ENCODE assay signal across 1 cellular context in the genomic region with DNA sequence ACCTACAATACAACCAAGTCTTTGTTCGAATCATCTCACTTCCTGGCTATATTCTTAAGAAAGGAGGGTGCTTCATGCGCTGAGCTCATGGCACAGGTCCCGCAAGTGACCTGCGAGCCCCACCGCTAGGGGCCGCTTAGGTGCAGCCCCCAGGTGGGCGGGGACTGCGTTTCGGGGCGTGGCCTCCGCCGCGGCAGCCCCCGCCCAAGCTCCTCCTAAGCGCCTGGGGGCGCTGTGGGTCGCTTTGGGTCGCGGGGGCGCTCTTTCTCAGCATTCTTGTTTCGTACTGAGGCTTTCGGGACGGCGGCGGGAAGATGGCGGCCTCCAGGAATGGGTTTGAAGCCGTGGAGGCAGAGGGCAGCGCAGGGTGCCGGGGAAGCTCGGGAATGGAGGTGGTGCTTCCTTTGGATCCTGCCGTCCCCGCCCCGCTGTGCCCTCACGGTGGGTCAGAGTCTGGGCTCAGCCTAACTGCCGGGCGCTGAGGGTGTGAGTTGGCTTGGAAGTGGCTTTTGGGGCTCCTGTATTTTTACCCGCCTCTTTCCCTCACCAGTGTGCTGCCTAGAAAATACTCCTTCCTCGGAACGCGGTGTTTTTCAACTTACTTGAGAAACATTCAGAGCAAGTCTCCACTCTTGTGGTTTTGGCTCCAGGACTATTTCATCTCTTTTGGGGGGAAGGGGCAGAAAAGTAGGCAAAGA.
TF ChIP-seq lines count a peak whose summit lies in the region.

A gene with protein sequence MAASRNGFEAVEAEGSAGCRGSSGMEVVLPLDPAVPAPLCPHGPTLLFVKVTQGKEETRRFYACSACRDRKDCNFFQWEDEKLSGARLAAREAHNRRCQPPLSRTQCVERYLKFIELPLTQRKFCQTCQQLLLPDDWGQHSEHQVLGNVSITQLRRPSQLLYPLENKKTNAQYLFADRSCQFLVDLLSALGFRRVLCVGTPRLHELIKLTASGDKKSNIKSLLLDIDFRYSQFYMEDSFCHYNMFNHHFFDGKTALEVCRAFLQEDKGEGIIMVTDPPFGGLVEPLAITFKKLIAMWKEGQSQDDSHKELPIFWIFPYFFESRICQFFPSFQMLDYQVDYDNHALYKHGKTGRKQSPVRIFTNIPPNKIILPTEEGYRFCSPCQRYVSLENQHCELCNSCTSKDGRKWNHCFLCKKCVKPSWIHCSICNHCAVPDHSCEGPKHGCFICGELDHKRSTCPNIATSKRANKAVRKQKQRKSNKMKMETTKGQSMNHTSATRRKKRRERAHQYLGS (plus strand): TSS at position 279 of the 698 bp plus-strand sequence. CDS start 36 bp downstream, at position 315.

TF ChIP-seq in liver, 16 proteins besides CTCF, POLR2A, EP300 and RAD21 (continued from another document):
- TF ChIP-seq, protein P1, sequence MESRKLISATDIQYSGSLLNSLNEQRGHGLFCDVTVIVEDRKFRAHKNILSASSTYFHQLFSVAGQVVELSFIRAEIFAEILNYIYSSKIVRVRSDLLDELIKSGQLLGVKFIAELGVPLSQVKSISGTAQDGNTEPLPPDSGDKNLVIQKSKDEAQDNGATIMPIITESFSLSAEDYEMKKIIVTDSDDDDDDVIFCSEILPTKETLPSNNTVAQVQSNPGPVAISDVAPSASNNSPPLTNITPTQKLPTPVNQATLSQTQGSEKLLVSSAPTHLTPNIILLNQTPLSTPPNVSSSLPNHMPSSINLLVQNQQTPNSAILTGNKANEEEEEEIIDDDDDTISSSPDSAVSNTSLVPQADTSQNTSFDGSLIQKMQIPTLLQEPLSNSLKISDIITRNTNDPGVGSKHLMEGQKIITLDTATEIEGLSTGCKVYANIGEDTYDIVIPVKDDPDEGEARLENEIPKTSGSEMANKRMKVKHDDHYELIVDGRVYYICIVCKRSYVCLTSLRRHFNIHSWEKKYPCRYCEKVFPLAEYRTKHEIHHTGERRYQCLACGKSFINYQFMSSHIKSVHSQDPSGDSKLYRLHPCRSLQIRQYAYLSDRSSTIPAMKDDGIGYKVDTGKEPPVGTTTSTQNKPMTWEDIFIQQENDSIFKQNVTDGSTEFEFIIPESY (IDR thresholded peaks at IDR 0.05), result peak; percentile 94
- peak; percentile 42 to 66 for TF ChIP-seq RXRA (IDR thresholded peaks at IDR 0.05)
TF ChIP-seq in liver: peak in this region for 15.
